In genomic region chr2:236568068-236568921, GRCh38 we compare ENCODE assay signal across 9 cellular contexts.
A peak's percentile ranks its signal among the peaks of the same experiment; 100 is the strongest.
DNase-seq lines count a peak whose midpoint lies in the region; ATAC-seq and FAIRE-seq lines count a peak whose summit lies in the region.
"Had no signal": no experiment of that assay in that cellular context is flagged by ENCODE, and none has a peak within 500 bp of the region (broad histone marks: within the 10 kb centered on the region; RNA-seq: fewer than 3 reads in every experiment).

No MANE protein-coding gene starts in this region.

- H3K4me3 Mint-ChIP-seq in memory B cell: peak overlapping the region; percentile 91

- no peaks in the 10 kb centered on the region for H3K27me3 ChIP-seq in subcutaneous abdominal adipose tissue (ENCODE audit: control insufficient read depth in 5 of 5, insufficient read depth in 4 of 5, low read length in 5 of 5)

- H3K4me3 ChIP-seq in subcutaneous abdominal adipose tissue (ENCODE audit: low read depth in 1 of 5, low read length in 5 of 5): peak overlapping the region; percentile 47 to 94 (median 68)
- H3K4me3 ChIP-seq: K562 had no signal

- no peak for FAIRE-seq in urothelium cell line (lab: Jason Lieb, UNC)
- FAIRE-seq: K562 had no signal

- no peaks in the 10 kb centered on the region for H3K9me3 Mint-ChIP-seq in memory B cell

- peak; percentile 74 for DNase-seq in DMS53 (lab: John Stamatoyannopoulos, UW)
- DNase-seq in SW480 (ENCODE audit: low spot score): peak; percentile 9
- peak; percentile 33 to 50 for DNase-seq in memory B cell (ENCODE audit: low spot score in 2 of 2)
- no peak for DNase-seq in cerebellar cortex (ENCODE audit: low spot score)
- DNase-seq in urothelium cell line (ENCODE audit: low spot score): no peak

- H3K9me3 ChIP-seq in subcutaneous abdominal adipose tissue (ENCODE audit: control insufficient read depth in 5 of 5, low read length in 5 of 5): no peaks in the 10 kb centered on the region

- peak overlapping the region; percentile 90 for H3K27ac Mint-ChIP-seq in memory B cell

- peaks cover 0 to 62% (median 52%) of the 10 kb centered on the region in 5 donors for H3K4me1 ChIP-seq in subcutaneous abdominal adipose tissue (ENCODE audit: control insufficient read depth in 5 of 5, insufficient read depth in 5 of 5, low read length in 5 of 5)

- H3K4me1 Mint-ChIP-seq in memory B cell: peaks cover 25% of the 10 kb centered on the region

- H3K27ac ChIP-seq in cingulate gyrus (ENCODE audit: low read depth, low read length) (peak overlapping the region; percentile 81), subcutaneous abdominal adipose tissue (ENCODE audit: low read depth, low read length) (peak overlapping the region; percentile 96)

- peaks cover 5% of the 10 kb centered on the region for H3K27me3 Mint-ChIP-seq in memory B cell

- H3K36me3 ChIP-seq in subcutaneous abdominal adipose tissue (ENCODE audit: control insufficient read depth in 5 of 5, insufficient read depth in 5 of 5, low read length in 5 of 5): peaks cover 0 to 7% (median 0%) of the 10 kb centered on the region in 5 donors

- ATAC-seq in GM21723 (IDR thresholded peaks at IDR 0.05; ENCODE audit: unreplicated experiment) (peak; percentile 49), memory B cell (ENCODE audit: low read depth) (peak; percentile 29)
- ATAC-seq: K562 had no signal

- no peaks in the 10 kb centered on the region for H3K36me3 Mint-ChIP-seq in memory B cell

- H3K9ac ChIP-seq in subcutaneous abdominal adipose tissue (ENCODE audit: low read length in 5 of 5): peak overlapping the region; percentile 65 to 81 (median 72)

Comparison
In these comparisons a context has a peak if more than half of its experiments do, and no peak if none do; other contexts are left out.
1. DNase-seq: peak in DMS53 (single experiment), SW480 (single experiment) and memory B cell (2 of 2); none in cerebellar cortex (single experiment) and urothelium cell line (single experiment).